2 cellular contexts compared by ENCODE assay signal in the genomic region with DNA sequence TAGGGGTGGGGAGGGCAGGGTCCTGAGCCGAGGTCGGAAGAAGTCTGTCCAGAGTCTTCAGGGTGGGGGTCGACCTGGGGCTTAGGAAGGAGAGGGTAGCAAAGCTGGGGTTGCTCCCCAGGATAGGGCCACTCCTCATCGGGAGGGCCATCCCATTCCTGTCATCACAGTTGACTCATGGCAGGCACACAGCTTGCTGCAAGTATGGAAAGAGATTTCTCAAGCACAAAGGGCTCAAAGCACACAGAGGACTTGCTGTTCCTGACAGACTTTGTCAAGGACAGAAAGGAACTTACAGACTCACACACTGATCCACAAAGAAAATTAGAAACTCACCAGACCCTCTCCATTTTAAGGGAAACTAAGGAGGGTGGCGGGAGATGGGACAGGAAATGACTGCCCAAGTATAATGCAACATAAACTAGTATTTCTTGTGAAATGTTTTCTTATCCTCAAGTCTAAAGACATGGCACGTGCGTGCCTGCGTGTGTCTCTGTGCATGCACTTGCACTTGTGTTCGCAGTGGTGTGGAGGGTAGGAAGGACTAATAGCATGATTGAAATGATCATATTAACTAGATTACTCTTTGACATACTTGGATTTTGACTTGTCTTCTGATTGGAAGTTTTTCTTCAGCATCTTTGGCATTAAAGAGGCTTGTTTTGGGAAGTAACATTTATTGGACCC.
TF ChIP-seq lines count a peak whose summit lies in the region.

No MANE protein-coding gene starts in this region.

TF ChIP-seq in SK-N-SH treated with all-trans-retinoic acid at 6 μM for 48 hours, 23 proteins besides CTCF, POLR2A, EP300 and RAD21 (continued from another document):
- TF ChIP-seq SNAI2 (CRISPR knock-in tag; IDR thresholded peaks at IDR 0.05) = no peak

TF ChIP-seq in SK-N-SH, 30 proteins besides CTCF, POLR2A, EP300 and RAD21 (continued from another document):
- TF ChIP-seq, protein P1, sequence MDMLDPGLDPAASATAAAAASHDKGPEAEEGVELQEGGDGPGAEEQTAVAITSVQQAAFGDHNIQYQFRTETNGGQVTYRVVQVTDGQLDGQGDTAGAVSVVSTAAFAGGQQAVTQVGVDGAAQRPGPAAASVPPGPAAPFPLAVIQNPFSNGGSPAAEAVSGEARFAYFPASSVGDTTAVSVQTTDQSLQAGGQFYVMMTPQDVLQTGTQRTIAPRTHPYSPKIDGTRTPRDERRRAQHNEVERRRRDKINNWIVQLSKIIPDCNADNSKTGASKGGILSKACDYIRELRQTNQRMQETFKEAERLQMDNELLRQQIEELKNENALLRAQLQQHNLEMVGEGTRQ (IDR thresholded peaks at IDR 0.05; ENCODE audit: borderline replicate concordance, low read depth, low read length) = no peak
- no peak for TF ChIP-seq FOSL2 (IDR thresholded peaks at IDR 0.05; ENCODE audit: borderline replicate concordance, low read depth)
- TF ChIP-seq RXRA (IDR thresholded peaks at IDR 0.05; ENCODE audit: borderline replicate concordance, low read depth) = no peak
- TF ChIP-seq YY1 (IDR thresholded peaks at IDR 0.05; ENCODE audit: low read depth) = no peak
- no peak for TF ChIP-seq SIN3A (IDR thresholded peaks at IDR 0.05; ENCODE audit: borderline replicate concordance, low read depth, low read length)
